In the genomic region with DNA sequence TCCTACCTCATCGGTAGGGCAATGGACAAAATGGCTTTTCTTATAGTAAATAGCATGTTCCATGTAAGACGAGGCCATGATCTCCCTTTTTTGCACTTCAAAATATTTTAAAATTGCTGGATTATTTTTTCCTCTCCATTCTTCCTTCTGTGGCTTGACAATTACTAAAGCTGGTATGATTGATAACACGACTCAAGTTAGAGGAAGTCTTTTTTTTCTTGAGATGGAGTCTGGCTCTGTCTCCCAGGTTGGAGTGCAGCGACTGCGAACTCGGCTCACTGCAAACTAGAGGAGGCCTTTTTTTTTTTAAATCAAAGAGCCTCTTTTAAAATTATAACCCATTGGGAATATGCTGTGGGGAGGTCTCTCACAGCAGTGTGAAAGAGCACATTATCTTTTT, we compare ENCODE assay signal across 2 cellular contexts.
TF ChIP-seq lines count a peak whose summit lies in the region.

No MANE protein-coding gene starts in this region.

TF ChIP-seq in K562, 482 proteins besides CTCF, POLR2A, EP300 and RAD21 (continues in another document):
- TF ChIP-seq PKNOX1 (IDR thresholded peaks at IDR 0.05) (peak; percentile 57; the same call in 1 of the 2 replicates), SPI1 (IDR thresholded peaks at IDR 0.05; ENCODE audit: borderline replicate concordance, low read depth, low read length) (peak; percentile 76), YY1 (IDR thresholded peaks at IDR 0.05; ENCODE audit: borderline replicate concordance in 1 of 3, control insufficient read depth in 1 of 3, extremely low read depth in 1 of 3, insufficient read depth in 3 of 3, insufficient read length in 1 of 3, insufficient replicate concordance in 2 of 3, low read depth in 1 of 3, low read length in 2 of 3) (peak in 1 of 3 experiments; percentile 16), PHTF2 (CRISPR knock-in tag; IDR thresholded peaks at IDR 0.05) (no peak), TCF3 (CRISPR knock-in tag; IDR thresholded peaks at IDR 0.05) (no peak), PRDM10 (IDR thresholded peaks at IDR 0.05; ENCODE audit: partially characterized antibody) (no peak), ATF1 (CRISPR knock-in tag; IDR thresholded peaks at IDR 0.05) (no peak), ATF1 (tag; IDR thresholded peaks at IDR 0.05) (no peak), MEIS2 (IDR thresholded peaks at IDR 0.05; ENCODE audit: partially characterized antibody) (peak; percentile 86), PCBP2 (IDR thresholded peaks at IDR 0.05; ENCODE audit: low read depth, low read length, poor library complexity, severe bottlenecking) (no peak), CAMTA2 (CRISPR knock-in tag; conservative IDR thresholded peaks at IDR 0.05) (no peak), ZKSCAN3 (CRISPR knock-in tag; IDR thresholded peaks at IDR 0.05) (no peak), PBX2 (CRISPR knock-in tag; IDR thresholded peaks at IDR 0.05; ENCODE audit: low read depth) (no peak), PBX2 (tag; conservative IDR thresholded peaks at IDR 0.05; ENCODE audit: low read depth) (peak; percentile 70), ARID1B (IDR thresholded peaks at IDR 0.05) (0 out of 2 replicates have a peak, but pooled peaks have one; percentile 23), FOXA3 (CRISPR knock-in tag; conservative IDR thresholded peaks at IDR 0.05 in 1 of 2, IDR thresholded peaks at IDR 0.05 in 1 of 2) (no peak)
- TF ChIP-seq, protein P1, sequence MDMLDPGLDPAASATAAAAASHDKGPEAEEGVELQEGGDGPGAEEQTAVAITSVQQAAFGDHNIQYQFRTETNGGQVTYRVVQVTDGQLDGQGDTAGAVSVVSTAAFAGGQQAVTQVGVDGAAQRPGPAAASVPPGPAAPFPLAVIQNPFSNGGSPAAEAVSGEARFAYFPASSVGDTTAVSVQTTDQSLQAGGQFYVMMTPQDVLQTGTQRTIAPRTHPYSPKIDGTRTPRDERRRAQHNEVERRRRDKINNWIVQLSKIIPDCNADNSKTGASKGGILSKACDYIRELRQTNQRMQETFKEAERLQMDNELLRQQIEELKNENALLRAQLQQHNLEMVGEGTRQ (CRISPR knock-in tag; IDR thresholded peaks at IDR 0.05): no peak
- TF ChIP-seq, protein P2, sequence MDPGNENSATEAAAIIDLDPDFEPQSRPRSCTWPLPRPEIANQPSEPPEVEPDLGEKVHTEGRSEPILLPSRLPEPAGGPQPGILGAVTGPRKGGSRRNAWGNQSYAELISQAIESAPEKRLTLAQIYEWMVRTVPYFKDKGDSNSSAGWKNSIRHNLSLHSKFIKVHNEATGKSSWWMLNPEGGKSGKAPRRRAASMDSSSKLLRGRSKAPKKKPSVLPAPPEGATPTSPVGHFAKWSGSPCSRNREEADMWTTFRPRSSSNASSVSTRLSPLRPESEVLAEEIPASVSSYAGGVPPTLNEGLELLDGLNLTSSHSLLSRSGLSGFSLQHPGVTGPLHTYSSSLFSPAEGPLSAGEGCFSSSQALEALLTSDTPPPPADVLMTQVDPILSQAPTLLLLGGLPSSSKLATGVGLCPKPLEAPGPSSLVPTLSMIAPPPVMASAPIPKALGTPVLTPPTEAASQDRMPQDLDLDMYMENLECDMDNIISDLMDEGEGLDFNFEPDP (CRISPR knock-in tag; IDR thresholded peaks at IDR 0.05): no peak

TF ChIP-seq in HepG2, 621 proteins besides CTCF, POLR2A, EP300 and RAD21:
- TF ChIP-seq ZNF788 (CRISPR knock-in tag; IDR thresholded peaks at IDR 0.05; ENCODE audit: borderline replicate concordance) (no peak), TAF15 (IDR thresholded peaks at IDR 0.05; ENCODE audit: low read depth, low read length, poor library complexity, severe bottlenecking) (no peak), ZNF33A (CRISPR knock-in tag; IDR thresholded peaks at IDR 0.05; ENCODE audit: borderline replicate concordance) (no peak), ZNF562 (CRISPR knock-in tag; IDR thresholded peaks at IDR 0.05; ENCODE audit: borderline replicate concordance) (no peak)
TF ChIP-seq in HepG2: peak in this region for 0.
